Comparison of ENCODE assay signal across 14 cellular contexts in genomic region chr10:69955897-69956832, GRCh38.
"Had no signal": no experiment of that assay in that cellular context is flagged by ENCODE, and none has a peak within 500 bp of the region (broad histone marks: within the 10 kb centered on the region; RNA-seq: fewer than 3 reads in every experiment).

No MANE protein-coding gene starts in this region.

- H3K4me1 ChIP-seq: body of pancreas had no signal

- ATAC-seq: activated naive CD4-positive, alpha-beta T cell treated with anti-CD3 and anti-CD28 coated beads, Interleukin-2, amount 50 U/mL, for 72 hours; body of pancreas had no signal

- H3K9me3 ChIP-seq: body of pancreas, heart left ventricle, left ventricle myocardium inferior, pancreas had no signal

- H3K36me3 ChIP-seq: heart left ventricle, left ventricle myocardium inferior, pancreas, tibial nerve had no signal

- DNase-seq: activated CD4-positive, alpha-beta T cell treated with anti-CD3 and anti-CD28 coated beads, Interleukin-2, amount 50 U/mL, for 4 hours; activated CD4-positive, CD25-positive, alpha-beta regulatory T cell treated with anti-CD3 and anti-CD28 coated beads, Interleukin-2, amount 50 U/mL, for 72 hours; activated T-cell treated with anti-CD3 and anti-CD28 coated beads, Interleukin-2, amount 50 U/mL, for 1 hour; amniotic stem cell; body of pancreas; cerebellar nuclear complex; foreskin melanocyte; heart left ventricle; left ventricle myocardium inferior; pancreas; retina had no signal

- H3K4me3 ChIP-seq: body of pancreas, heart left ventricle, left ventricle myocardium inferior, pancreas, skin epidermis, tibial nerve had no signal

- H3K27me3 ChIP-seq: body of pancreas, heart left ventricle, pancreas, tibial nerve had no signal

- H3K27ac ChIP-seq: body of pancreas, heart left ventricle, left ventricle myocardium inferior, pancreas, tibial nerve had no signal
